1 cellular context compared by ENCODE assay signal in the genomic region with DNA sequence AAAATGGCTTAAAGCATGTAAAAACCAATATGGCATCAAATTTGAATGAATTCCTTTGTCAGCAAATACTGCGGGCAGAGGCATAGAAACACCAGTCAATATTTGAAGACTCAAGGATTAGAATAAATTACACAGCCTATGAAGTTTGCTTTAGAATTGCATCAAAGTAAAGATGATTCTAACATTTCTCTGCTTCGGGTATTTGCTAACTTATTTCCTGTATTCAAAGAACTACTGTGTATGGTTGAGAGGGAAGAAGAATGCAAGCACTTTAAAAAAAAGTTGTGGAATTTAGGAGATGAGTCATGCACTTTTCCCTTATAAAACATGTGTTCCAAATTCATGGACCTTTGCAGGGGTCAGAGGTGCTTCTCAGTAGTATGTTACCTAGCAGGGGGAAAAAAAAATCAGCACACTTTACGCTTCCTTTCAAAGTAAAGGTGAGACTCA.
TF ChIP-seq lines count a peak whose summit lies in the region.

No MANE protein-coding gene starts in this region.

TF ChIP-seq in HepG2, 621 proteins besides CTCF, POLR2A, EP300 and RAD21 (continued from another document and continues in another):
- TF ChIP-seq, protein P1, sequence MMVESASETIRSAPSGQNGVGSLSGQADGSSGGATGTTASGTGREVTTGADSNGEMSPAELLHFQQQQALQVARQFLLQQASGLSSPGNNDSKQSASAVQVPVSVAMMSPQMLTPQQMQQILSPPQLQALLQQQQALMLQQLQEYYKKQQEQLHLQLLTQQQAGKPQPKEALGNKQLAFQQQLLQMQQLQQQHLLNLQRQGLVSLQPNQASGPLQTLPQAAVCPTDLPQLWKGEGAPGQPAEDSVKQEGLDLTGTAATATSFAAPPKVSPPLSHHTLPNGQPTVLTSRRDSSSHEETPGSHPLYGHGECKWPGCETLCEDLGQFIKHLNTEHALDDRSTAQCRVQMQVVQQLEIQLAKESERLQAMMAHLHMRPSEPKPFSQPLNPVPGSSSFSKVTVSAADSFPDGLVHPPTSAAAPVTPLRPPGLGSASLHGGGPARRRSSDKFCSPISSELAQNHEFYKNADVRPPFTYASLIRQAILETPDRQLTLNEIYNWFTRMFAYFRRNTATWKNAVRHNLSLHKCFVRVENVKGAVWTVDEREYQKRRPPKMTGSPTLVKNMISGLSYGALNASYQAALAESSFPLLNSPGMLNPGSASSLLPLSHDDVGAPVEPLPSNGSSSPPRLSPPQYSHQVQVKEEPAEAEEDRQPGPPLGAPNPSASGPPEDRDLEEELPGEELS (CRISPR knock-in tag; IDR thresholded peaks at IDR 0.05) = peak; percentile 44; the same call in 1 of the 2 replicates
- TF ChIP-seq, protein P2, sequence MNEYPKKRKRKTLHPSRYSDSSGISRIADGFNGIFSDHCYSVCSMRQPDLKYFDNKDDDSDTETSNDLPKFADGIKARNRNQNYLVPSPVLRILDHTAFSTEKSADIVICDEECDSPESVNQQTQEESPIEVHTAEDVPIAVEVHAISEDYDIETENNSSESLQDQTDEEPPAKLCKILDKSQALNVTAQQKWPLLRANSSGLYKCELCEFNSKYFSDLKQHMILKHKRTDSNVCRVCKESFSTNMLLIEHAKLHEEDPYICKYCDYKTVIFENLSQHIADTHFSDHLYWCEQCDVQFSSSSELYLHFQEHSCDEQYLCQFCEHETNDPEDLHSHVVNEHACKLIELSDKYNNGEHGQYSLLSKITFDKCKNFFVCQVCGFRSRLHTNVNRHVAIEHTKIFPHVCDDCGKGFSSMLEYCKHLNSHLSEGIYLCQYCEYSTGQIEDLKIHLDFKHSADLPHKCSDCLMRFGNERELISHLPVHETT (CRISPR knock-in tag; conservative IDR thresholded peaks at IDR 0.05) = no peak
- TF ChIP-seq ZBTB8A (CRISPR knock-in tag; IDR thresholded peaks at IDR 0.05; ENCODE audit: borderline replicate concordance, low read depth) (no peak), ZNF530 (CRISPR knock-in tag; IDR thresholded peaks at IDR 0.05; ENCODE audit: low read depth) (no peak), STAT5B (CRISPR knock-in tag; IDR thresholded peaks at IDR 0.05) (no peak), ZSCAN9 (CRISPR knock-in tag; IDR thresholded peaks at IDR 0.05; ENCODE audit: borderline replicate concordance) (peak; percentile 44; the same call in 1 of the 2 replicates), ZNF225 (CRISPR knock-in tag; IDR thresholded peaks at IDR 0.05) (no peak), TEAD3 (CRISPR knock-in tag; optimal IDR thresholded peaks at IDR 0.05; ENCODE audit: borderline replicate concordance) (peak; percentile 58), SRSF9 (IDR thresholded peaks at IDR 0.05; ENCODE audit: borderline replicate concordance, insufficient read depth, low read depth, low read length, poor library complexity, severe bottlenecking) (no peak), CBX5 (CRISPR knock-in tag; IDR thresholded peaks at IDR 0.05; ENCODE audit: borderline replicate concordance) (no peak), NR2F2 (IDR thresholded peaks at IDR 0.05; ENCODE audit: borderline replicate concordance, low read depth) (peak; percentile 64; the same call in 1 of the 2 replicates), ZNF878 (CRISPR knock-in tag; IDR thresholded peaks at IDR 0.05) (peak; percentile 33; the same call in 1 of the 2 replicates), NFATC3 (CRISPR knock-in tag; IDR thresholded peaks at IDR 0.05) (no peak), ZNF253 (CRISPR knock-in tag; IDR thresholded peaks at IDR 0.05; ENCODE audit: borderline replicate concordance) (no peak), ZNF496 (CRISPR knock-in tag; IDR thresholded peaks at IDR 0.05; ENCODE audit: insufficient replicate concordance) (no peak), FOXO1 (CRISPR knock-in tag; IDR thresholded peaks at IDR 0.05) (no peak), ZNF431 (CRISPR knock-in tag; IDR thresholded peaks at IDR 0.05; ENCODE audit: borderline replicate concordance, low read depth) (no peak), RCOR2 (CRISPR knock-in tag; IDR thresholded peaks at IDR 0.05) (peak; percentile 73), KMT2A (CRISPR knock-in tag; IDR thresholded peaks at IDR 0.05) (no peak), ZKSCAN8 (CRISPR knock-in tag; IDR thresholded peaks at IDR 0.05; ENCODE audit: borderline replicate concordance) (no peak), TBX3 (IDR thresholded peaks at IDR 0.05; ENCODE audit: borderline replicate concordance) (peak; percentile 76; the same call in 1 of the 2 replicates), SOX13 (IDR thresholded peaks at IDR 0.05) (no peak), SOX13 (CRISPR knock-in tag; conservative IDR thresholded peaks at IDR 0.05 in 1 of 2, IDR thresholded peaks at IDR 0.05 in 1 of 2) (peak in 1 of 2 experiments; percentile 74; a peak in 2 of 4 replicates), SRSF4 (IDR thresholded peaks at IDR 0.05; ENCODE audit: low read depth, low read length, poor library complexity, severe bottlenecking) (no peak), PPARG (CRISPR knock-in tag; conservative IDR thresholded peaks at IDR 0.05) (peak; percentile 93), ZKSCAN5 (CRISPR knock-in tag; IDR thresholded peaks at IDR 0.05) (no peak), RFXAP (CRISPR knock-in tag; IDR thresholded peaks at IDR 0.05; ENCODE audit: borderline replicate concordance) (no peak), ZNF564 (CRISPR knock-in tag; IDR thresholded peaks at IDR 0.05) (no peak), ZNF780A (CRISPR knock-in tag; IDR thresholded peaks at IDR 0.05) (no peak), ELF1 (CRISPR knock-in tag; IDR thresholded peaks at IDR 0.05) (no peak), ZNF776 (CRISPR knock-in tag; IDR thresholded peaks at IDR 0.05) (no peak), ZNF773 (CRISPR knock-in tag; IDR thresholded peaks at IDR 0.05; ENCODE audit: borderline replicate concordance) (no peak), YY1 (IDR thresholded peaks at IDR 0.05; ENCODE audit: insufficient read depth, insufficient replicate concordance, low read depth, low read length) (peak; percentile 38), ZNF205 (CRISPR knock-in tag; IDR thresholded peaks at IDR 0.05) (no peak)
- TF ChIP-seq, protein P3, sequence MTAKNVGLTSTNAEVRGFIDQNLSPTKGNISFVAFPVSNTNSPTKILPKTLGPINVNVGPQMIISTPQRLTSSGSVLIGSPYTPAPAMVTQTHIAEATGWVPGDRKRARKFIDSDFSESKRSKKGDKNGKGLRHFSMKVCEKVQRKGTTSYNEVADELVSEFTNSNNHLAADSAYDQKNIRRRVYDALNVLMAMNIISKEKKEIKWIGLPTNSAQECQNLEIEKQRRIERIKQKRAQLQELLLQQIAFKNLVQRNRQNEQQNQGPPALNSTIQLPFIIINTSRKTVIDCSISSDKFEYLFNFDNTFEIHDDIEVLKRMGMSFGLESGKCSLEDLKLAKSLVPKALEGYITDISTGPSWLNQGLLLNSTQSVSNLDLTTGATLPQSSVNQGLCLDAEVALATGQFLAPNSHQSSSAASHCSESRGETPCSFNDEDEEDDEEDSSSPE (CRISPR knock-in tag; IDR thresholded peaks at IDR 0.05) = no peak
- TF ChIP-seq, protein P4, sequence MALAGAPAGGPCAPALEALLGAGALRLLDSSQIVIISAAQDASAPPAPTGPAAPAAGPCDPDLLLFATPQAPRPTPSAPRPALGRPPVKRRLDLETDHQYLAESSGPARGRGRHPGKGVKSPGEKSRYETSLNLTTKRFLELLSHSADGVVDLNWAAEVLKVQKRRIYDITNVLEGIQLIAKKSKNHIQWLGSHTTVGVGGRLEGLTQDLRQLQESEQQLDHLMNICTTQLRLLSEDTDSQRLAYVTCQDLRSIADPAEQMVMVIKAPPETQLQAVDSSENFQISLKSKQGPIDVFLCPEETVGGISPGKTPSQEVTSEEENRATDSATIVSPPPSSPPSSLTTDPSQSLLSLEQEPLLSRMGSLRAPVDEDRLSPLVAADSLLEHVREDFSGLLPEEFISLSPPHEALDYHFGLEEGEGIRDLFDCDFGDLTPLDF (CRISPR knock-in tag; IDR thresholded peaks at IDR 0.05) = no peak
- TF ChIP-seq, protein P5, sequence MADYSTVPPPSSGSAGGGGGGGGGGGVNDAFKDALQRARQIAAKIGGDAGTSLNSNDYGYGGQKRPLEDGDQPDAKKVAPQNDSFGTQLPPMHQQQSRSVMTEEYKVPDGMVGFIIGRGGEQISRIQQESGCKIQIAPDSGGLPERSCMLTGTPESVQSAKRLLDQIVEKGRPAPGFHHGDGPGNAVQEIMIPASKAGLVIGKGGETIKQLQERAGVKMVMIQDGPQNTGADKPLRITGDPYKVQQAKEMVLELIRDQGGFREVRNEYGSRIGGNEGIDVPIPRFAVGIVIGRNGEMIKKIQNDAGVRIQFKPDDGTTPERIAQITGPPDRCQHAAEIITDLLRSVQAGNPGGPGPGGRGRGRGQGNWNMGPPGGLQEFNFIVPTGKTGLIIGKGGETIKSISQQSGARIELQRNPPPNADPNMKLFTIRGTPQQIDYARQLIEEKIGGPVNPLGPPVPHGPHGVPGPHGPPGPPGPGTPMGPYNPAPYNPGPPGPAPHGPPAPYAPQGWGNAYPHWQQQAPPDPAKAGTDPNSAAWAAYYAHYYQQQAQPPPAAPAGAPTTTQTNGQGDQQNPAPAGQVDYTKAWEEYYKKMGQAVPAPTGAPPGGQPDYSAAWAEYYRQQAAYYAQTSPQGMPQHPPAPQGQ (CRISPR knock-in tag; IDR thresholded peaks at IDR 0.05; ENCODE audit: borderline replicate concordance) = no peak
- TF ChIP-seq, protein P6, sequence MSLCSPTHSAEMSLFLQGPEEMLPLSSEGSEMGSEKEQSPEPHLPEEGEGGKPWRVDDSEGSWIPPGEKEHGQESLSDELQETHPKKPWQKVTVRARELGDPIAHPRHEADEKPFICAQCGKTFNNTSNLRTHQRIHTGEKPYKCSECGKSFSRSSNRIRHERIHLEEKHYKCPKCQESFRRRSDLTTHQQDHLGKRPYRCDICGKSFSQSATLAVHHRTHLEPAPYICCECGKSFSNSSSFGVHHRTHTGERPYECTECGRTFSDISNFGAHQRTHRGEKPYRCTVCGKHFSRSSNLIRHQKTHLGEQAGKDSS (CRISPR knock-in tag; IDR thresholded peaks at IDR 0.05; ENCODE audit: borderline replicate concordance, low read depth) = no peak
- TF ChIP-seq, protein P7, sequence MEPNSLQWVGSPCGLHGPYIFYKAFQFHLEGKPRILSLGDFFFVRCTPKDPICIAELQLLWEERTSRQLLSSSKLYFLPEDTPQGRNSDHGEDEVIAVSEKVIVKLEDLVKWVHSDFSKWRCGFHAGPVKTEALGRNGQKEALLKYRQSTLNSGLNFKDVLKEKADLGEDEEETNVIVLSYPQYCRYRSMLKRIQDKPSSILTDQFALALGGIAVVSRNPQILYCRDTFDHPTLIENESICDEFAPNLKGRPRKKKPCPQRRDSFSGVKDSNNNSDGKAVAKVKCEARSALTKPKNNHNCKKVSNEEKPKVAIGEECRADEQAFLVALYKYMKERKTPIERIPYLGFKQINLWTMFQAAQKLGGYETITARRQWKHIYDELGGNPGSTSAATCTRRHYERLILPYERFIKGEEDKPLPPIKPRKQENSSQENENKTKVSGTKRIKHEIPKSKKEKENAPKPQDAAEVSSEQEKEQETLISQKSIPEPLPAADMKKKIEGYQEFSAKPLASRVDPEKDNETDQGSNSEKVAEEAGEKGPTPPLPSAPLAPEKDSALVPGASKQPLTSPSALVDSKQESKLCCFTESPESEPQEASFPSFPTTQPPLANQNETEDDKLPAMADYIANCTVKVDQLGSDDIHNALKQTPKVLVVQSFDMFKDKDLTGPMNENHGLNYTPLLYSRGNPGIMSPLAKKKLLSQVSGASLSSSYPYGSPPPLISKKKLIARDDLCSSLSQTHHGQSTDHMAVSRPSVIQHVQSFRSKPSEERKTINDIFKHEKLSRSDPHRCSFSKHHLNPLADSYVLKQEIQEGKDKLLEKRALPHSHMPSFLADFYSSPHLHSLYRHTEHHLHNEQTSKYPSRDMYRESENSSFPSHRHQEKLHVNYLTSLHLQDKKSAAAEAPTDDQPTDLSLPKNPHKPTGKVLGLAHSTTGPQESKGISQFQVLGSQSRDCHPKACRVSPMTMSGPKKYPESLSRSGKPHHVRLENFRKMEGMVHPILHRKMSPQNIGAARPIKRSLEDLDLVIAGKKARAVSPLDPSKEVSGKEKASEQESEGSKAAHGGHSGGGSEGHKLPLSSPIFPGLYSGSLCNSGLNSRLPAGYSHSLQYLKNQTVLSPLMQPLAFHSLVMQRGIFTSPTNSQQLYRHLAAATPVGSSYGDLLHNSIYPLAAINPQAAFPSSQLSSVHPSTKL (CRISPR knock-in tag; IDR thresholded peaks at IDR 0.05) = peak; percentile 92
- TF ChIP-seq, protein P8, sequence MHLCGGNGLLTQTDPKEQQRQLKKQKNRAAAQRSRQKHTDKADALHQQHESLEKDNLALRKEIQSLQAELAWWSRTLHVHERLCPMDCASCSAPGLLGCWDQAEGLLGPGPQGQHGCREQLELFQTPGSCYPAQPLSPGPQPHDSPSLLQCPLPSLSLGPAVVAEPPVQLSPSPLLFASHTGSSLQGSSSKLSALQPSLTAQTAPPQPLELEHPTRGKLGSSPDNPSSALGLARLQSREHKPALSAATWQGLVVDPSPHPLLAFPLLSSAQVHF (CRISPR knock-in tag; IDR thresholded peaks at IDR 0.05) = no peak
- TF ChIP-seq, protein P9, sequence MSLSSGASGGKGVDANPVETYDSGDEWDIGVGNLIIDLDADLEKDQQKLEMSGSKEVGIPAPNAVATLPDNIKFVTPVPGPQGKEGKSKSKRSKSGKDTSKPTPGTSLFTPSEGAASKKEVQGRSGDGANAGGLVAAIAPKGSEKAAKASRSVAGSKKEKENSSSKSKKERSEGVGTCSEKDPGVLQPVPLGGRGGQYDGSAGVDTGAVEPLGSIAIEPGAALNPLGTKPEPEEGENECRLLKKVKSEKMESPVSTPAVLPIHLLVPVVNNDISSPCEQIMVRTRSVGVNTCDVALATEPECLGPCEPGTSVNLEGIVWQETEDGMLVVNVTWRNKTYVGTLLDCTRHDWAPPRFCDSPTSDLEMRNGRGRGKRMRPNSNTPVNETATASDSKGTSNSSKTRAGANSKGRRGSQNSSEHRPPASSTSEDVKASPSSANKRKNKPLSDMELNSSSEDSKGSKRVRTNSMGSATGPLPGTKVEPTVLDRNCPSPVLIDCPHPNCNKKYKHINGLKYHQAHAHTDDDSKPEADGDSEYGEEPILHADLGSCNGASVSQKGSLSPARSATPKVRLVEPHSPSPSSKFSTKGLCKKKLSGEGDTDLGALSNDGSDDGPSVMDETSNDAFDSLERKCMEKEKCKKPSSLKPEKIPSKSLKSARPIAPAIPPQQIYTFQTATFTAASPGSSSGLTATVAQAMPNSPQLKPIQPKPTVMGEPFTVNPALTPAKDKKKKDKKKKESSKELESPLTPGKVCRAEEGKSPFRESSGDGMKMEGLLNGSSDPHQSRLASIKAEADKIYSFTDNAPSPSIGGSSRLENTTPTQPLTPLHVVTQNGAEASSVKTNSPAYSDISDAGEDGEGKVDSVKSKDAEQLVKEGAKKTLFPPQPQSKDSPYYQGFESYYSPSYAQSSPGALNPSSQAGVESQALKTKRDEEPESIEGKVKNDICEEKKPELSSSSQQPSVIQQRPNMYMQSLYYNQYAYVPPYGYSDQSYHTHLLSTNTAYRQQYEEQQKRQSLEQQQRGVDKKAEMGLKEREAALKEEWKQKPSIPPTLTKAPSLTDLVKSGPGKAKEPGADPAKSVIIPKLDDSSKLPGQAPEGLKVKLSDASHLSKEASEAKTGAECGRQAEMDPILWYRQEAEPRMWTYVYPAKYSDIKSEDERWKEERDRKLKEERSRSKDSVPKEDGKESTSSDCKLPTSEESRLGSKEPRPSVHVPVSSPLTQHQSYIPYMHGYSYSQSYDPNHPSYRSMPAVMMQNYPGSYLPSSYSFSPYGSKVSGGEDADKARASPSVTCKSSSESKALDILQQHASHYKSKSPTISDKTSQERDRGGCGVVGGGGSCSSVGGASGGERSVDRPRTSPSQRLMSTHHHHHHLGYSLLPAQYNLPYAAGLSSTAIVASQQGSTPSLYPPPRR (CRISPR knock-in tag; IDR thresholded peaks at IDR 0.05; ENCODE audit: borderline replicate concordance) = peak; percentile 51; the same call in 1 of the 2 replicates
- TF ChIP-seq, protein P10, sequence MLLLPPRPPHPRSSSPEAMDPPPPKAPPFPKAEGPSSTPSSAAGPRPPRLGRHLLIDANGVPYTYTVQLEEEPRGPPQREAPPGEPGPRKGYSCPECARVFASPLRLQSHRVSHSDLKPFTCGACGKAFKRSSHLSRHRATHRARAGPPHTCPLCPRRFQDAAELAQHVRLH (CRISPR knock-in tag; IDR thresholded peaks at IDR 0.05; ENCODE audit: borderline replicate concordance, low read depth) = no peak
